22 cellular contexts compared by ENCODE assay signal in genomic region chr13:24040835-24041234, GRCh38.
DNase-seq lines count a peak whose midpoint lies in the region; ATAC-seq lines count a peak whose summit lies in the region.
"Had no signal": no experiment of that assay in that cellular context is flagged by ENCODE, and none has a peak within 500 bp of the region (broad histone marks: within the 10 kb centered on the region; RNA-seq: fewer than 3 reads in every experiment).

No MANE protein-coding gene starts in this region.

- no peaks in the 10 kb centered on the region for H3K36me3 ChIP-seq in iPS-20b (ENCODE audit: insufficient read depth, low read depth, low read length)
- H3K36me3 ChIP-seq: right atrium auricular region, spleen, transverse colon had no signal

- no peaks in the 10 kb centered on the region for H3K9me3 ChIP-seq in iPS-20b (ENCODE audit: insufficient read depth, low read depth, low read length)
- H3K9me3 ChIP-seq: right atrium auricular region, spleen, transverse colon had no signal

- H3K27me3 ChIP-seq in iPS-20b (ENCODE audit: insufficient read depth, low read length): peaks cover 59% of the 10 kb centered on the region
- H3K27me3 ChIP-seq: right atrium auricular region, spleen, transverse colon had no signal

- peaks cover 11% of the 10 kb centered on the region; the same call in 1 of the 2 replicates for H3K4me1 ChIP-seq in iPS-20b (ENCODE audit: insufficient read depth, low read length)
- H3K4me1 ChIP-seq: right atrium auricular region had no signal

- DNase-seq in NCI-H146 treated with DMSO at 0.1 percent for 48 hours (lab: John Stamatoyannopoulos, UW; ENCODE audit: unreplicated experiment) (peak; percentile 80), SK-MEL-5 (ENCODE audit: low read depth, low spot score) (peak; percentile 81), putamen (ENCODE audit: low spot score) (peak; percentile 26), posterior cingulate gyrus (no peak)
- no peak for DNase-seq in stimulated activated CD4-positive, alpha-beta T cell treated with anti-CD3 and anti-CD28 coated beads, Interleukin-2, amount 100 ng/mL, for 24 hours
- DNase-seq: activated CD4-positive, alpha-beta T cell treated with anti-CD3 and anti-CD28 coated beads, Interleukin-2, amount 10 ng/mL, durations not matched to agents 24 days and 14 days; activated CD8-positive, alpha-beta memory T cell treated with anti-CD3 and anti-CD28 coated beads, Interleukin-2, amount 10 ng/mL, durations not matched to agents 7 days and 5 days; activated naive CD4-positive, alpha-beta T cell treated with anti-CD3 and anti-CD28 coated beads, Interleukin-2, amount 50 U/mL, for 16 hours; CD8-positive, alpha-beta T cell; GM23248; NCI-H2171; NCI-H526 treated with DMSO at 0.1 percent for 48 hours; SHP77 treated with DMSO at 0.1 percent for 48 hours; spleen; stimulated activated CD4-positive, alpha-beta T cell treated with anti-CD3 and anti-CD28 coated beads, Interleukin-4, amount 100 ng/mL, for 24 hours; stimulated activated naive CD8-positive, alpha-beta T cell treated with anti-CD3 and anti-CD28 coated beads, Interleukin-15, Interleukin-2, amounts not matched to agents 100 U/mL and 50 U/mL, for 24 hours; transverse colon had no signal

- no peak overlapping the region for H3K27ac ChIP-seq in iPS-20b (ENCODE audit: low read length)
- H3K27ac ChIP-seq: epithelial cell of prostate, GM23248, right atrium auricular region, spleen, transverse colon had no signal

- intact Hi-C loops in posterior cingulate gyrus (cut with DNase I): no loop called here

- in situ Hi-C loops in SK-MEL-5 (cut with HindIII; ENCODE audit: low pct_unique_long_range_greater_than_20kb, low sequenced_read_pairs): no loop called here

- peak overlapping the region; percentile 18; the same call in 1 of the 2 replicates for H3K4me3 ChIP-seq in iPS-20b (ENCODE audit: low read length)
- H3K4me3 ChIP-seq: GM23248, right atrium auricular region, spleen, transverse colon had no signal

- H3K9ac ChIP-seq in iPS-20b (ENCODE audit: low read depth, low read length): no peak overlapping the region
- H3K9ac ChIP-seq: GM23248 had no signal

- no peak for ATAC-seq in GM18498 (IDR thresholded peaks at IDR 0.05; ENCODE audit: unreplicated experiment)
- no peak for ATAC-seq in HG02973 (IDR thresholded peaks at IDR 0.05; ENCODE audit: unreplicated experiment)
- ATAC-seq: activated CD8-positive, alpha-beta memory T cell treated with anti-CD3 and anti-CD28 coated beads, Interleukin-2, amount 10 ng/mL, durations not matched to agents 7 days and 5 days; CD8-positive, alpha-beta T cell; stimulated activated naive CD8-positive, alpha-beta T cell treated with anti-CD3 and anti-CD28 coated beads, Interleukin-15, Interleukin-2, amounts not matched to agents 100 U/mL and 50 U/mL, for 24 hours had no signal

Comparison
In these comparisons a context has a peak if more than half of its experiments do, and no peak if none do; other contexts are left out.
1. DNase-seq: peak in NCI-H146 treated with DMSO at 0.1 percent for 48 hours (single experiment), SK-MEL-5 (single experiment) and putamen (single experiment); none in stimulated activated CD4-positive, alpha-beta T cell treated with anti-CD3 and anti-CD28 coated beads, Interleukin-2, amount 100 ng/mL, for 24 hours (0 of 2) and posterior cingulate gyrus (0 of 10).